Comparison of ENCODE assay signal across 20 cellular contexts in the genomic region with DNA sequence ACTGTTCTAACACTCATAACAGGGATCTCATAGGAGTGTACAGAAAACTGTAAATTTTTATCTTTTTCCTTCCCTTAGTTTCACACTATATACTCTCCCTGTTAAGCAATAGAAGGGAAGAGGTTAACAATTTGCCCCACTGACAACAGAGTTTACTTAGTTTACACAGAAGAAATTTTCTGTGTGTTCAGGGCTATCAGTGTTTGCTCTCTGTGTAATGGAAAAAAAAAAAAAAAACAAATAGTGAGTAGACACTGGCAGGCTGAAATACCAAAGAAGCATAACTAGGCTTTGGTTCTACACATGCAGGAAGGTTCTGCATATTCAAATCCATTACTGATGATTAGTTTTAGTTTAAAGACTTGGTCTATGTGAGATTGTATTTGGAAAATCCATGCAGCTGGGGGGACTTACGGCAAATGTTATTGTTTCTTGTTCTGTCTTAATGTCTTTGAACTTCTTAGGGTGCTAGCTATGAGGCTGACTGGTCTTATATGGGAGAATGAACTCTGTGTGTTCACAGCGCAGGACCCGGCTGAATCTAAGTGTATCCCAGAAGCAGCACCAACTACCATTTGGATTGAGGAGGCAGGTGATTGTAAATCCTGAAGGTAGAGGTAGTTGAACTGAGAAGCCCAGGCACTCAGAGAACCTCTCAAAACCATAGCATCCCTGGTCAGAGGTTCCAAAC.
DNase-seq lines count a peak whose midpoint lies in the region; ATAC-seq, FAIRE-seq and TF ChIP-seq lines count a peak whose summit lies in the region.
"Had no signal": no experiment of that assay in that cellular context is flagged by ENCODE, and none has a peak within 500 bp of the region (broad histone marks: within the 10 kb centered on the region; RNA-seq: fewer than 3 reads in every experiment).

No MANE protein-coding gene starts in this region.

- peaks cover 21% of the 10 kb centered on the region for H3K4me1 ChIP-seq in neuron (ENCODE audit: insufficient read depth, low read length)

- FAIRE-seq in HTR-8/SVneo (lab: Jason Lieb, UNC): no peak

- DNase-seq in DMS53 (lab: John Stamatoyannopoulos, UW) (peak; percentile 75), NCI-H69 (lab: John Stamatoyannopoulos, UW) (peak; percentile 31), fibroblast of the aortic adventitia (ENCODE audit: low read depth) (peak; percentile 7), NCI-H82 (lab: John Stamatoyannopoulos, UW) (no peak), HTR-8/SVneo (ENCODE audit: insufficient read length, low spot score) (no peak), CD1c-positive myeloid dendritic cell (ENCODE audit: extremely low spot score) (no peak)
- DNase-seq: activated CD4-positive, alpha-beta T cell treated with anti-CD3 and anti-CD28 coated beads, Interleukin-2, amount 50 U/mL, for 48 hours; activated T-cell treated with anti-CD3 and anti-CD28 coated beads for 4 hours; amygdala; CD8-positive, alpha-beta memory T cell; central memory CD4-positive, alpha-beta T cell; dorsolateral prefrontal cortex; erythroblast; GOT3; NCI-H2107; NCI-H510A treated with DMSO at 0.1 percent for 48 hours had no signal

- no peaks in the 10 kb centered on the region for H3K9me3 ChIP-seq in neuron (ENCODE audit: low read length)
- H3K9me3 ChIP-seq: suprapubic skin had no signal

- H3K27me3 ChIP-seq in neuron (ENCODE audit: insufficient read depth, low read length): no peaks in the 10 kb centered on the region
- H3K27me3 ChIP-seq: dorsolateral prefrontal cortex, suprapubic skin had no signal

- TF ChIP-seq CTCF in fibroblast of the aortic adventitia (IDR thresholded peaks at IDR 0.05; ENCODE audit: insufficient read depth, low read length): no peak

- H3K36me3 ChIP-seq in neuron (ENCODE audit: insufficient read depth, low read length): no peaks in the 10 kb centered on the region
- H3K36me3 ChIP-seq: suprapubic skin had no signal

- H2AFZ ChIP-seq in neuron (ENCODE audit: low read depth, low read length): peak overlapping the region; percentile 10

- H3K4me3 ChIP-seq in fibroblast of the aortic adventitia (ENCODE audit: low read depth, low read length) (no peak overlapping the region), neuron (ENCODE audit: low read length) (no peak overlapping the region)
- H3K4me3 ChIP-seq: dorsolateral prefrontal cortex, lung, suprapubic skin had no signal

- no peak for ATAC-seq in HG02678 (IDR thresholded peaks at IDR 0.05; ENCODE audit: unreplicated experiment)

Comparison
In these comparisons a context has a peak if more than half of its experiments do, and no peak if none do; other contexts are left out.
1. DNase-seq: peak in DMS53 (single experiment), NCI-H69 (single experiment) and fibroblast of the aortic adventitia (single experiment); none in NCI-H82 (single experiment), HTR-8/SVneo (single experiment) and CD1c-positive myeloid dendritic cell (single experiment).